Comparison of ENCODE assay signal across 32 cellular contexts in genomic region chr5:154606675-154607321, GRCh38.
"Had no signal": no experiment of that assay in that cellular context is flagged by ENCODE, and none has a peak within 500 bp of the region (broad histone marks: within the 10 kb centered on the region; RNA-seq: fewer than 3 reads in every experiment).

No MANE protein-coding gene starts in this region.

- FAIRE-seq: endometrium, islet of Langerhans had no signal

- DNase-seq: cortex of kidney; effector memory CD8-positive, alpha-beta T cell; erythroblast; esophagus squamous epithelium; foreskin melanocyte; glutamatergic neuron; heart right ventricle; hippocampal formation; kidney glomerular epithelial cell; left colon; left ventricle myocardium superior; lower lobe of right lung; midbrain; naive thymus-derived CD4-positive, alpha-beta T cell; spleen; stimulated activated CD4-positive, alpha-beta T cell treated with anti-CD3 and anti-CD28 coated beads, Interleukin-4, amount 100 ng/mL, for 4 hours; stimulated activated naive CD8-positive, alpha-beta T cell treated with anti-CD3 and anti-CD28 coated beads, Interleukin-15, Interleukin-2, amounts not matched to agents 100 U/mL and 50 U/mL, for 24 hours; substantia nigra; upper lobe of right lung; uterus had no signal

- H3K9me3 ChIP-seq: esophagus squamous epithelium, heart right ventricle, lower lobe of right lung, right atrium auricular region, spleen, thoracic aorta, tibial nerve, upper lobe of right lung, uterus had no signal

- H3K27ac Mint-ChIP-seq: effector memory CD8-positive, alpha-beta T cell; memory B cell; naive thymus-derived CD4-positive, alpha-beta T cell; nephron; neural progenitor cell; progenitor cell of endocrine pancreas; stimulated activated memory B cell treated with anti-CD40 and anti-IgM and Interleukin-4, amounts not matched to agents 10 μg/mL and 1 μg/mL and 100 μg/mL, for 72 hours had no signal

- H3K4me2 ChIP-seq: neural progenitor cell had no signal

- H3K4me3 ChIP-seq: esophagus squamous epithelium, heart right ventricle, lower lobe of right lung, neural progenitor cell, right atrium auricular region, skin epidermis, spleen, thoracic aorta, tibial nerve, upper lobe of right lung, uterus had no signal

- H3K4me3 Mint-ChIP-seq: effector memory CD8-positive, alpha-beta T cell; memory B cell; naive thymus-derived CD4-positive, alpha-beta T cell; nephron; neural progenitor cell; stimulated activated memory B cell treated with anti-CD40 and anti-IgM and Interleukin-4, amounts not matched to agents 10 μg/mL and 1 μg/mL and 100 μg/mL, for 72 hours had no signal

- H3K27ac ChIP-seq: esophagus squamous epithelium, heart right ventricle, lower lobe of right lung, neural progenitor cell, parathyroid adenoma, right atrium auricular region, skin epidermis, spleen, thoracic aorta, tibial nerve, upper lobe of right lung, uterus had no signal

- H3K36me3 ChIP-seq: esophagus squamous epithelium, heart right ventricle, lower lobe of right lung, neural progenitor cell, right atrium auricular region, spleen, thoracic aorta, tibial nerve, upper lobe of right lung, uterus had no signal

- H2AFZ ChIP-seq: neural progenitor cell, parathyroid adenoma had no signal

- H3K79me2 ChIP-seq: parathyroid adenoma had no signal

- H3K36me3 Mint-ChIP-seq: memory B cell; neural progenitor cell; stimulated activated memory B cell treated with anti-CD40 and anti-IgM and Interleukin-4, amounts not matched to agents 10 μg/mL and 1 μg/mL and 100 μg/mL, for 72 hours had no signal

- H3K4me1 ChIP-seq: parathyroid adenoma had no signal

- H3K9me3 Mint-ChIP-seq: effector memory CD8-positive, alpha-beta T cell; memory B cell; nephron; neural progenitor cell; stimulated activated memory B cell treated with anti-CD40 and anti-IgM and Interleukin-4, amounts not matched to agents 10 μg/mL and 1 μg/mL and 100 μg/mL, for 72 hours had no signal

- H3K9ac ChIP-seq: neural progenitor cell, parathyroid adenoma had no signal

- ATAC-seq: effector memory CD8-positive, alpha-beta T cell; heart right ventricle; left colon; left ventricle myocardium superior; lower lobe of right lung; naive thymus-derived CD4-positive, alpha-beta T cell; stimulated activated memory B cell treated with anti-CD40 and anti-IgM and Interleukin-4, amounts not matched to agents 10 μg/mL and 1 μg/mL and 100 μg/mL, for 72 hours; stimulated activated naive CD8-positive, alpha-beta T cell treated with anti-CD3 and anti-CD28 coated beads, Interleukin-15, Interleukin-2, amounts not matched to agents 100 U/mL and 50 U/mL, for 24 hours; upper lobe of right lung had no signal
